2 cellular contexts compared by ENCODE assay signal in the genomic region with DNA sequence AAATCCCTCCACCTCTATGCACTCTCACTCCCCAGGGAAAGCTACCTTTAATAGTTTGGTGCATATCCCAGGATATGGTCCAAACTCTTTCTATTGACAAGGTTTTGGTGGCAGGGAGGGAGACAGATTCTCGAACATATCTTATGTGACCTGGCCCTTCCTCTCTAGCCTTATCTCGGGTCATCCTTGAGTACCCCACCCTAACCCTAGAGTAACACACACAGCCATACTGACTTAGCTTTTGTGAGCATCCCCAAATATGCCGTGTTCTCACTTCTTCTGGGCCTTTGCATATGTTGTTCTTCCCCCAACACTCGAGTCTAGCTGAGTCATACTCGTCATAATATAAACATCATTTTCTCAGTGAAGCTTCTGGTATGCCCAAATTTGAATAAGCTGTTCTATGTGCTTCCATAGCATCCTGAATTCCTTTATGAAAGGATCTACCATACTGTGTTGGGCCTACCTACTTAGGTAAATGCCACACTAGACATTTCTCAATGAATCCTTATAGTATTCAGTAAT.
TF ChIP-seq lines count a peak whose summit lies in the region.

No MANE protein-coding gene starts in this region.

TF ChIP-seq in GM12891, 5 proteins besides CTCF, POLR2A, EP300 and RAD21:
- TF ChIP-seq PAX5 (IDR thresholded peaks at IDR 0.05; ENCODE audit: insufficient read depth, low read length, severe bottlenecking), result no peak
- no peak for TF ChIP-seq TAF1 (IDR thresholded peaks at IDR 0.05; ENCODE audit: low read depth, low read length)
- TF ChIP-seq POU2F2 (IDR thresholded peaks at IDR 0.05; ENCODE audit: low read depth, low read length), result peak; percentile 57; the same call in 1 of the 2 replicates
- TF ChIP-seq POLR2AphosphoS5 (IDR thresholded peaks at IDR 0.05; ENCODE audit: low read depth, low read length), result no peak
- no peak for TF ChIP-seq SPI1 (IDR thresholded peaks at IDR 0.05; ENCODE audit: low read depth, low read length)

TF ChIP-seq in GM12878, 131 proteins besides CTCF, POLR2A, EP300 and RAD21:
- 0 out of 2 replicates have a peak, but pooled peaks have one; percentile 6 for TF ChIP-seq JUNB (IDR thresholded peaks at IDR 0.05)
- no peak for TF ChIP-seq ZNF274 (IDR thresholded peaks at IDR 0.05; ENCODE audit: insufficient read depth, insufficient read length)
TF ChIP-seq in GM12878: peak in this region for 1.
